18 cellular contexts compared by ENCODE assay signal in genomic region chr19:8302734-8303133, GRCh38. TPM values are rescaled to one million over a fixed set of nuclear protein-coding genes. Genes with fewer than 3 reads are reported as not detected.
A peak's percentile ranks its signal among the peaks of the same experiment; 100 is the strongest.
DNase-seq lines count a peak whose midpoint lies in the region; ATAC-seq and TF ChIP-seq lines count a peak whose summit lies in the region.
"Had no signal": no experiment of that assay in that cellular context is flagged by ENCODE, and none has a peak within 500 bp of the region (broad histone marks: within the 10 kb centered on the region; RNA-seq: fewer than 3 reads in every experiment).

No MANE protein-coding gene starts in this region.

- peaks cover 18% of the 10 kb centered on the region for H3K4me1 Mint-ChIP-seq in neural crest cell

- H3K79me2 ChIP-seq in DND-41 (ENCODE audit: insufficient read depth, low read length), result peaks cover 34% of the 10 kb centered on the region

- no peak overlapping the region for H3K4me2 ChIP-seq in DND-41 (ENCODE audit: insufficient read depth, low read length)

- DNase-seq in DMS 273 (lab: John Stamatoyannopoulos, UW; ENCODE audit: unreplicated experiment), result peak; percentile 58
- DNase-seq in DMS 273 treated with DMSO at 0.1 percent for 48 hours (lab: John Stamatoyannopoulos, UW), result no peak
- DNase-seq in DND-41, result peak; percentile 4
- DNase-seq in dedifferentiated amniotic fluid mesenchymal stem cell (ENCODE audit: extremely low spot score), result peak; percentile 5
- peak; percentile 0 for DNase-seq in neural crest cell (ENCODE audit: low read depth, low spot score)
- DNase-seq in AG08395 (ENCODE audit: low spot score), result no peak
- DNase-seq in G401 (ENCODE audit: low spot score), result no peak
- DNase-seq: activated T-cell treated with anti-CD3 and anti-CD28 coated beads for 4 hours, brain microvascular endothelial cell, foreskin melanocyte, NCI-H1105 treated with DMSO at 0.1 percent for 48 hours, NCI-H510A treated with DMSO at 0.1 percent for 48 hours had no signal

- peaks cover 5% of the 10 kb centered on the region for H4K20me1 ChIP-seq in DND-41 (ENCODE audit: insufficient read depth, low read length)

- H3K4me3 Mint-ChIP-seq in neural crest cell, result no peak overlapping the region
- H3K4me3 Mint-ChIP-seq: T-helper 1 cell treated with Interleukin-12 subunit alpha and Interleukin-12 subunit beta and Interleukin-4 antibody, amounts not matched to agents 30 μg/mL and 1 μg/mL, for 36 hours had no signal

- H3K4me3 ChIP-seq in DND-41 (ENCODE audit: low read depth in 1 of 2, low read length in 2 of 2), result no peak overlapping the region
- H3K4me3 ChIP-seq: mucosa of descending colon, SJCRH30 had no signal

- H3K27ac Mint-ChIP-seq in neural crest cell (ENCODE audit: unreplicated experiment), result peak overlapping the region; percentile 35
- H3K27ac Mint-ChIP-seq: T-helper 1 cell treated with Interleukin-12 subunit alpha and Interleukin-12 subunit beta and Interleukin-4 antibody, amounts not matched to agents 30 μg/mL and 1 μg/mL, for 36 hours had no signal

- no peak for ATAC-seq in DND-41 (ENCODE audit: insufficient read depth, low read depth)
- no peak for ATAC-seq in HG03342 (IDR thresholded peaks at IDR 0.05; ENCODE audit: unreplicated experiment)

- in situ Hi-C loops in G401 (cut with HindIII; ENCODE audit: low sequenced_read_pairs), result no loop called here

- H3K9ac ChIP-seq in DND-41 (ENCODE audit: low read depth, low read length), result no peak overlapping the region

- H3K9me3 Mint-ChIP-seq in neural crest cell, result no peaks in the 10 kb centered on the region
- H3K9me3 Mint-ChIP-seq: T-helper 1 cell treated with Interleukin-12 subunit alpha and Interleukin-12 subunit beta and Interleukin-4 antibody, amounts not matched to agents 30 μg/mL and 1 μg/mL, for 36 hours had no signal

- H3K9me3 ChIP-seq in DND-41 (ENCODE audit: insufficient read depth, low read length, severe bottlenecking), result no peaks in the 10 kb centered on the region
- H3K9me3 ChIP-seq: mucosa of descending colon, SJCRH30 had no signal

- peaks cover 30% of the 10 kb centered on the region for H3K4me1 ChIP-seq in DND-41 (ENCODE audit: insufficient read depth, low read length)

- H2AFZ ChIP-seq in DND-41 (ENCODE audit: low read depth, low read length), result no peak overlapping the region

- peaks cover 45% of the 10 kb centered on the region for H3K36me3 ChIP-seq in DND-41 (ENCODE audit: insufficient read depth, low read length)
- H3K36me3 ChIP-seq: brain microvascular endothelial cell, SJCRH30 had no signal

- no peaks in the 10 kb centered on the region for H3K36me3 Mint-ChIP-seq in neural crest cell (ENCODE audit: low read depth)

- H3K27me3 Mint-ChIP-seq in neural crest cell (ENCODE audit: low read depth), result no peaks in the 10 kb centered on the region

- H3K27ac ChIP-seq in DND-41 (ENCODE audit: low read length), result no peak overlapping the region
- H3K27ac ChIP-seq: 22Rv1, brain microvascular endothelial cell, epithelial cell of prostate, SJCRH30 had no signal

- TF ChIP-seq CTCF in DND-41 (IDR thresholded peaks at IDR 0.05; ENCODE audit: borderline replicate concordance, extremely low read depth, low read length, poor library complexity, severe bottlenecking) (no peak), neural crest cell (conservative IDR thresholded peaks at IDR 0.05) (no peak)

- H3K27me3 ChIP-seq in DND-41 (ENCODE audit: insufficient read depth, low read length, poor library complexity), result no peaks in the 10 kb centered on the region
- H3K27me3 ChIP-seq: brain microvascular endothelial cell, SJCRH30 had no signal

RNA-seq across cellular contexts. Expression of gene CD320, which starts 5.4 kb away (rescaled TPM):
- total RNA-seq in neural crest cell, result 64.5 and 68.5 TPM in 2 replicates
- 141 and 173 TPM in 2 replicates for total RNA-seq in G401 (2014; rRNA removed; shearing (Covaris generic))

RNA-seq across cellular contexts. Expression of gene NDUFA7, which starts 18.4 kb away (rescaled TPM):
- total RNA-seq in neural crest cell, result 50.9 and 51.8 TPM in 2 replicates
- 39.8 and 59.0 TPM in 2 replicates for total RNA-seq in G401 (2014; rRNA removed; shearing (Covaris generic))

RNA-seq across cellular contexts. Expression of gene RPS28, which starts 18.6 kb away (rescaled TPM):
- total RNA-seq in neural crest cell, result 1,577 and 1,634 TPM in 2 replicates
- total RNA-seq in G401 (2014; rRNA removed; shearing (Covaris generic)), result 791 and 831 TPM in 2 replicates

RNA-seq across cellular contexts. Expression of gene KANK3, which starts 40.3 kb away (rescaled TPM):
- 0.66 and 0.77 TPM in 2 replicates for total RNA-seq in neural crest cell
- 0.81 and 1.2 TPM in 2 replicates for total RNA-seq in G401 (2014; rRNA removed; shearing (Covaris generic))

Comparison
In these comparisons a context has a peak if more than half of its experiments do, and no peak if none do; other contexts are left out.
1. DNase-seq: peak in DMS 273 (single experiment), DND-41 (single experiment), dedifferentiated amniotic fluid mesenchymal stem cell (single experiment) and neural crest cell (single experiment); none in DMS 273 treated with DMSO at 0.1 percent for 48 hours (single experiment), AG08395 (single experiment) and G401 (single experiment).